Comparison of ENCODE assay signal across 20 cellular contexts in the genomic region with DNA sequence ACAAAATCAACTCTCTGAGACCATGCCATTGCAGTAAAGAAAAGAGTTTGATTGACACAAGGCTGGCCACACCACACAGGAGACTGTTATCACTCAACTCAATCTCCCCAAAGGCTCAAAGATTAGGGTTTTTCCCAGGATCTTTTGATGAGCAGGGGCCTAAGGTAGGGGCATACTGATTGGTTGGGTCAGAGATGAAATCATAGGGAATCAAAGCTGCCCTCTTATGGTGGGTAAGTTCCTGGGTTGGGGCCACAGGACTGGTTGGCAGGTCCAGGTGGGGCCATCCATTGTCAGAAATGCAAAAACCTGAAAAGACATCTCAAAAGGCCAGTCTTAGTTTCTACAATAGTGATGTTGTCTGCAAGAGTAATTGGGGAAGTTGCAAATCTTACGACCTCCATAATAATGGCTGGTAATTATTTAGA.
A peak's percentile ranks its signal among the peaks of the same experiment; 100 is the strongest.
DNase-seq lines count a peak whose midpoint lies in the region; ATAC-seq, FAIRE-seq and TF ChIP-seq lines count a peak whose summit lies in the region.
"Had no signal": no experiment of that assay in that cellular context is flagged by ENCODE, and none has a peak within 500 bp of the region (broad histone marks: within the 10 kb centered on the region; RNA-seq: fewer than 3 reads in every experiment).

No MANE protein-coding gene starts in this region.

- intact Hi-C loops in heart left ventricle (cut with DNase I): no loop called here

- H3K4me3 ChIP-seq in HUES6 (ENCODE audit: low read depth, low read length) (peak overlapping the region; percentile 19; the same call in 1 of the 2 replicates), neuronal stem cell (ENCODE audit: low read length in 2 of 2) (no peak overlapping the region), heart left ventricle (no peak overlapping the region)
- H3K4me3 ChIP-seq: Peyer's patch had no signal

- H3K36me3 Mint-ChIP-seq in endothelial cell (ENCODE audit: low read depth, unreplicated experiment): peaks cover 22% of the 10 kb centered on the region
- H3K36me3 Mint-ChIP-seq: CD4-positive, CD25-positive, alpha-beta regulatory T cell had no signal

- peak overlapping the region; percentile 100 for H3K27ac ChIP-seq in HUES6 (ENCODE audit: low read depth, low read length)
- peak overlapping the region; percentile 40 for H3K27ac ChIP-seq in neuronal stem cell (replicated peaks; ENCODE audit: low read length)
- H3K27ac ChIP-seq in heart left ventricle: no peak overlapping the region
- H3K27ac ChIP-seq: HL-60, Peyer's patch had no signal

- no peak for DNase-seq in GM18507 (ENCODE audit: extremely low spot score, insufficient read length, low read depth)
- no peak for DNase-seq in endothelial cell (ENCODE audit: low spot score)
- no peak for DNase-seq in neuronal stem cell (ENCODE audit: low spot score)
- DNase-seq in heart left ventricle: no peak
- no peak for DNase-seq in Kasumi-1 (lab: John Stamatoyannopoulos, UW)
- no peak for DNase-seq in NCI-H1105 (lab: John Stamatoyannopoulos, UW)
- DNase-seq: ACHN; CD4-positive, CD25-positive, alpha-beta regulatory T cell; DMS79 treated with DMSO at 0.1 percent for 48 hours; NCI-H1417; NCI-H1930; NCI-H2171; NCI-H82; Peyer's patch; Right ventricle myocardium superior had no signal

- TF ChIP-seq CTCF in endothelial cell (IDR thresholded peaks at IDR 0.05; ENCODE audit: unreplicated experiment): no peak
- TF ChIP-seq CTCF in heart left ventricle (IDR thresholded peaks at IDR 0.05): no peak

- H2BK15ac ChIP-seq in neuronal stem cell (ENCODE audit: low read length): no peak overlapping the region

- H3K9ac ChIP-seq in HUES6 (ENCODE audit: low read length) (peak overlapping the region; percentile 80), neuronal stem cell (ENCODE audit: low read depth, low read length, poor library complexity) (no peak overlapping the region)

- no peak overlapping the region for H3K14ac ChIP-seq in neuronal stem cell (ENCODE audit: low read length)

- no peak overlapping the region for H3K18ac ChIP-seq in neuronal stem cell (ENCODE audit: low read length)

- TF ChIP-seq POLR2A in heart left ventricle (IDR thresholded peaks at IDR 0.05): no peak

- no peak overlapping the region for H3K4ac ChIP-seq in neuronal stem cell (ENCODE audit: low read length)

- no peaks in the 10 kb centered on the region for H3K79me1 ChIP-seq in neuronal stem cell (ENCODE audit: low read depth, low read length)

- H3K4me1 Mint-ChIP-seq in endothelial cell (ENCODE audit: unreplicated experiment): peaks cover 37% of the 10 kb centered on the region
- H3K4me1 Mint-ChIP-seq: CD4-positive, CD25-positive, alpha-beta regulatory T cell had no signal

- H3K4me2 ChIP-seq in neuronal stem cell (ENCODE audit: insufficient read depth, low read length, poor library complexity, severe bottlenecking): no peak overlapping the region

- H3K27me3 ChIP-seq in HUES6 (ENCODE audit: control insufficient read depth, insufficient read depth, low read length): no peaks in the 10 kb centered on the region
- no peaks in the 10 kb centered on the region for H3K27me3 ChIP-seq in neuronal stem cell (ENCODE audit: control insufficient read depth in 3 of 3, insufficient read depth in 3 of 3, low read depth in 1 of 3, low read length in 3 of 3)
- no peaks in the 10 kb centered on the region for H3K27me3 ChIP-seq in heart left ventricle
- H3K27me3 ChIP-seq: Peyer's patch had no signal

- H2BK5ac ChIP-seq in neuronal stem cell (ENCODE audit: low read length): no peak overlapping the region

- ATAC-seq in heart left ventricle: no peak
- ATAC-seq: HCT116, SK-N-SH treated with all-trans-retinoic acid at 6 μM for 48 hours had no signal

- H3K9me3 ChIP-seq in HUES6 (ENCODE audit: control insufficient read depth, insufficient read depth, low read depth, low read length) (peaks cover 27% of the 10 kb centered on the region), neuronal stem cell (replicated peaks in 1 of 2; ENCODE audit: control insufficient read depth in 2 of 2, insufficient read depth in 1 of 2, low read depth in 1 of 2, low read length in 2 of 2) (peaks cover 6 to 50% of the 10 kb centered on the region in 2 donors), heart left ventricle (peaks cover 0 to 24% (median 11%) of the 10 kb centered on the region in 12 donors)

- no peak overlapping the region for H2AK5ac ChIP-seq in neuronal stem cell (ENCODE audit: low read depth, low read length)

- H3K9me3 Mint-ChIP-seq in endothelial cell (ENCODE audit: unreplicated experiment): peaks cover 17% of the 10 kb centered on the region

- no peak overlapping the region for H4K91ac ChIP-seq in neuronal stem cell (ENCODE audit: low read depth, low read length, poor library complexity)

- no peak overlapping the region for H3K4me3 Mint-ChIP-seq in endothelial cell (ENCODE audit: unreplicated experiment)
- H3K4me3 Mint-ChIP-seq: CD4-positive, CD25-positive, alpha-beta regulatory T cell had no signal

- peak; percentile 47 for FAIRE-seq in GM18507 (lab: Jason Lieb, UNC)
- FAIRE-seq: D721Med had no signal

- WGBS in neuronal stem cell (ENCODE audit: extremely low coverage in 2 of 2, insufficient read length in 2 of 2, insufficient replicate concordance in 1 of 2), 2 donors: no CpG with 5 or more reads among the region's 1 CpG
- WGBS in heart left ventricle, 4 donors: 95 to 98% (median 96%) methylated on average over 1 of the region's 1 CpG

- H3K4me1 ChIP-seq in HUES6 (ENCODE audit: control insufficient read depth, insufficient read depth, low read length) (peaks cover 49% of the 10 kb centered on the region), neuronal stem cell (ENCODE audit: control insufficient read depth in 2 of 2, insufficient read depth in 1 of 2, low read depth in 1 of 2, low read length in 2 of 2) (peaks cover 14 to 28% of the 10 kb centered on the region in 2 donors), heart left ventricle (no peaks in the 10 kb centered on the region)
- H3K4me1 ChIP-seq: Peyer's patch had no signal

- H3K36me3 ChIP-seq in HUES6 (ENCODE audit: control insufficient read depth, insufficient read depth, low read length) (peaks cover 18% of the 10 kb centered on the region), neuronal stem cell (replicated peaks in 1 of 2; ENCODE audit: control insufficient read depth in 2 of 2, insufficient read depth in 2 of 2, low read length in 2 of 2) (no peaks in the 10 kb centered on the region), heart left ventricle (no peaks in the 10 kb centered on the region)
- H3K36me3 ChIP-seq: Peyer's patch had no signal

- H4K8ac ChIP-seq in neuronal stem cell (ENCODE audit: low read depth, low read length): no peak overlapping the region

- no peak overlapping the region for H3K23ac ChIP-seq in neuronal stem cell (ENCODE audit: low read depth, low read length, poor library complexity)

- no peak overlapping the region for H2BK12ac ChIP-seq in neuronal stem cell (ENCODE audit: low read length)

- H3K27ac Mint-ChIP-seq in endothelial cell (ENCODE audit: unreplicated experiment): peak overlapping the region; percentile 98
- H3K27ac Mint-ChIP-seq: CD4-positive, CD25-positive, alpha-beta regulatory T cell had no signal

- H3K27me3 Mint-ChIP-seq in endothelial cell (ENCODE audit: unreplicated experiment): peaks cover 4% of the 10 kb centered on the region

- H2AFZ ChIP-seq in neuronal stem cell (ENCODE audit: low read length): no peak overlapping the region

- no peak overlapping the region for H2BK120ac ChIP-seq in neuronal stem cell (ENCODE audit: low read depth, low read length)

Comparison
In these comparisons a context has a peak if more than half of its experiments do, and no peak if none do; other contexts are left out.
1. H3K27ac ChIP-seq: peak in HUES6 (single experiment) and neuronal stem cell (single experiment); none in heart left ventricle (0 of 12).